23 cellular contexts compared by ENCODE assay signal in genomic region chr21:35711213-35711612, GRCh38.
"Had no signal": no experiment of that assay in that cellular context is flagged by ENCODE, and none has a peak within 500 bp of the region (broad histone marks: within the 10 kb centered on the region; RNA-seq: fewer than 3 reads in every experiment).

No MANE protein-coding gene starts in this region.

- H2AFZ ChIP-seq: hepatocyte had no signal

- H3K9me3 ChIP-seq: esophagus muscularis mucosa, gastroesophageal sphincter, heart left ventricle, left lung, lower lobe of right lung, mucosa of descending colon had no signal

- H3K4me1 ChIP-seq: esophagus muscularis mucosa, foreskin keratinocyte, gastroesophageal sphincter, heart left ventricle, left lung, lower lobe of right lung had no signal

- ATAC-seq: foreskin keratinocyte; gastroesophageal sphincter; heart left ventricle; left colon; left lung; left ventricle myocardium superior; lower lobe of right lung; mucosa of descending colon; naive thymus-derived CD8-positive, alpha-beta T cell had no signal

- H3K27ac ChIP-seq: coronary artery, dorsolateral prefrontal cortex, esophagus muscularis mucosa, foreskin keratinocyte, gastroesophageal sphincter, heart left ventricle, hepatocyte, left lung, lower lobe of right lung had no signal

- H3K4me3 ChIP-seq: coronary artery, dorsolateral prefrontal cortex, esophagus muscularis mucosa, gastroesophageal sphincter, heart left ventricle, hepatocyte, left lung, lower lobe of right lung, mucosa of descending colon had no signal

- H3K4me2 ChIP-seq: hepatocyte had no signal

- H3K27me3 ChIP-seq: left lung had no signal

- DNase-seq: dermis blood vessel endothelial cell; dorsolateral prefrontal cortex; effector CD4-positive, alpha-beta T cell; effector memory CD4-positive, alpha-beta T cell; foreskin keratinocyte; heart left ventricle; hypothalamus; immature natural killer cell; islet precursor cell; kidney; kidney glomerular epithelial cell; left colon; left lung; left ventricle myocardium superior; lower lobe of right lung; mesenchymal stem cell; mucosa of descending colon; naive B cell; naive thymus-derived CD8-positive, alpha-beta T cell had no signal

- H3K36me3 ChIP-seq: esophagus muscularis mucosa, gastroesophageal sphincter, heart left ventricle, left lung, lower lobe of right lung had no signal

- H3K79me2 ChIP-seq: hepatocyte had no signal
